In genomic region chr4:152536545-152537182, GRCh38 we compare ENCODE assay signal across 8 cellular contexts. TPM values are rescaled to one million over a fixed set of nuclear protein-coding genes. Genes with fewer than 3 reads are reported as not detected.
DNase-seq lines count a peak whose midpoint lies in the region; ATAC-seq and TF ChIP-seq lines count a peak whose summit lies in the region.

No MANE protein-coding gene starts in this region.

- CTCF ChIA-PET in MCF 10A (lab: Yijun Ruan, JAX): interaction anchor here (0.6 to 3.1 kb wide), 9 partner anchors 31 to 770 kb away, joined by 3 to 22 read pairs (median 3); no protein-coding TSS in a partner anchor

- H3K4me3 Mint-ChIP-seq in MCF 10A (ENCODE audit: unreplicated experiment): peak overlapping the region; percentile 92

- H3K27ac Mint-ChIP-seq in MCF 10A (ENCODE audit: low read depth, unreplicated experiment): peak overlapping the region; percentile 95

- POLR2A ChIA-PET in MCF 10A (lab: Yijun Ruan, JAX): interaction anchor here (0.6 to 7.5 kb wide), 37 partner anchors 9 to 1309 kb away, joined by 3 to 71 read pairs (median 5); partner anchors contain the start of genes ARFIP1, TIGD4 and TMEM154

- H3K36me3 Mint-ChIP-seq in MCF 10A (ENCODE audit: insufficient read depth, unreplicated experiment): no peaks in the 10 kb centered on the region

- no peak for TF ChIP-seq CTCF in MCF 10A (IDR thresholded peaks at IDR 0.05; ENCODE audit: unreplicated experiment)

- intact Hi-C loops in MCF 10A (cut with micrococcal nuclease): loop anchor here (1.0 to 2.0 kb wide), 2 partner anchors 35 to 54 kb away; no protein-coding TSS in a partner anchor

- no peaks in the 10 kb centered on the region for H3K9me3 Mint-ChIP-seq in MCF 10A (ENCODE audit: unreplicated experiment)

- H3K27me3 Mint-ChIP-seq in MCF 10A (ENCODE audit: insufficient read depth, unreplicated experiment): no peaks in the 10 kb centered on the region

- ATAC-seq in GM18907 (IDR thresholded peaks at IDR 0.05; ENCODE audit: unreplicated experiment) (peak; percentile 44), HG03108 (IDR thresholded peaks at IDR 0.05; ENCODE audit: unreplicated experiment) (peak; percentile 17)

- BruUV-seq in MCF 10A (replicated peaks; lab: Mats Ljungman, UMichigan): TSS peak; percentile 51

- H3K4me1 Mint-ChIP-seq in MCF 10A (ENCODE audit: insufficient read depth, unreplicated experiment): peaks cover 44% of the 10 kb centered on the region

- DNase-seq in CD1c-positive myeloid dendritic cell (ENCODE audit: extremely low spot score) (peak; percentile 62), RKO (ENCODE audit: low spot score) (peak; percentile 83), MCF 10A (ENCODE audit: unreplicated experiment) (peak; percentile 58), iris pigment epithelial cell (ENCODE audit: low read depth) (peak; percentile 70), T-helper 9 cell (no peak)
- DNase-seq in stimulated activated CD4-positive, alpha-beta T cell treated with anti-CD3 and anti-CD28 coated beads, Interleukin-2, amount 100 ng/mL, for 4 hours (ENCODE audit: low read depth): peak; percentile 49

RNA-seq across cellular contexts. Expression of gene FBXW7, which starts 0.8 kb away (rescaled TPM):
- total RNA-seq in MCF 10A (2022): 35.8 and 40.2 TPM in 2 replicates
